Comparison of ENCODE assay signal across 14 cellular contexts in genomic region chr9:123089790-123090189, GRCh38.
"Had no signal": no experiment of that assay in that cellular context is flagged by ENCODE, and none has a peak within 500 bp of the region (broad histone marks: within the 10 kb centered on the region; RNA-seq: fewer than 3 reads in every experiment).

No MANE protein-coding gene starts in this region.

- H3K79me2 ChIP-seq: parathyroid adenoma had no signal

- H3K4me3 ChIP-seq: cardiac muscle cell, coronary artery, heart right ventricle, left ventricle myocardium inferior, stomach had no signal

- ATAC-seq: activated naive CD8-positive, alpha-beta T cell treated with anti-CD3 and anti-CD28 coated beads, Interleukin-2, amount 50 U/mL, for 24 hours; activated T-cell treated with anti-CD3 and anti-CD28 coated beads, Interleukin-2, amount 50 U/mL, for 72 hours had no signal

- H3K9me3 ChIP-seq: heart right ventricle, left ventricle myocardium inferior, stomach had no signal

- DNase-seq: activated CD4-positive, alpha-beta T cell treated with anti-CD3 and anti-CD28 coated beads, Interleukin-2, amount 50 U/mL, for 48 hours; activated CD4-positive, CD25-positive, alpha-beta regulatory T cell treated with anti-CD3 and anti-CD28 coated beads, Interleukin-2, amount 50 U/mL, for 72 hours; activated naive CD4-positive, alpha-beta T cell; activated naive CD8-positive, alpha-beta T cell treated with anti-CD3 and anti-CD28 coated beads, Interleukin-2, amount 50 U/mL, for 24 hours; activated T-cell treated with anti-CD3 and anti-CD28 coated beads, Interleukin-2, amount 50 U/mL, for 72 hours; effector CD8-positive, alpha-beta T cell; heart right ventricle; left ventricle myocardium inferior; mesenchymal stem cell; stimulated activated CD4-positive, alpha-beta T cell treated with anti-CD3 and anti-CD28 coated beads, Interleukin-4, amount 100 ng/mL, for 24 hours; stomach had no signal

- H3K27ac ChIP-seq: cardiac muscle cell, heart right ventricle, left ventricle myocardium inferior, parathyroid adenoma, stomach had no signal

- H3K27me3 ChIP-seq: cardiac muscle cell, heart right ventricle, stomach had no signal

- H2AFZ ChIP-seq: parathyroid adenoma had no signal

- H3K4me1 ChIP-seq: parathyroid adenoma had no signal
